In the genomic region with DNA sequence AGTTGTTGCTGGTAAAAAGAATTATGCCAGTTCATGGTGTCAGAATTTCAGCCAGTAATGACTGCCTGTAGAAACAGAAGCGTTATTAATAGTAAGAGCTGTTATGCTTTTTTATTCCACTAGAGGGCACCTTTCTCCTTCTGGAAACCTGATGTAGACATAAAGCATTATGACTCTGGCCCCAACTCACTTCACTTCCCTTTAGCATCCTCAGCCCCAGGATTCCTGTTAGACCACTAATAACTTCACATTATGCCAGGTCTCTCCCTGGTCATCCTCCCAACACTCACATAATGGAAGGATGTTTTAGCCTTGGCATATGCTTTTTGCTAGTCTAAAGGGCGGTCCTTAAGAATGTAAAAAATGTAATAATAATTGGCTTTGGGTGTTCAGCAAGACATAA, we compare ENCODE assay signal across 9 cellular contexts. TPM values are rescaled to one million over a fixed set of nuclear protein-coding genes. Genes with fewer than 3 reads are reported as not detected.
DNase-seq lines count a peak whose midpoint lies in the region; ATAC-seq, FAIRE-seq and TF ChIP-seq lines count a peak whose summit lies in the region.
"Had no signal": no experiment of that assay in that cellular context is flagged by ENCODE, and none has a peak within 500 bp of the region (broad histone marks: within the 10 kb centered on the region; RNA-seq: fewer than 3 reads in every experiment).

No MANE protein-coding gene starts in this region.

- DNase-seq in GM04504 (ENCODE audit: low read depth) (peak; percentile 32), HS-5 (ENCODE audit: low read depth) (peak; percentile 36), NOMO-1 treated with DMSO at 0.1 percent for 48 hours (lab: John Stamatoyannopoulos, UW; ENCODE audit: unreplicated experiment) (peak; percentile 75), bronchial epithelial cell (ENCODE audit: low read depth) (peak; percentile 70), aorta (no peak), ureter (ENCODE audit: low spot score) (no peak)

- FAIRE-seq in bronchial epithelial cell (lab: Jason Lieb, UNC), result no peak

- WGBS in liver, result 49% methylated on average over 2 of the region's 2 CpGs
- WGBS in aorta, 2 donors, result 46 to 48% methylated on average over 2 of the region's 2 CpGs

- peak; percentile 73 to 82 for TF ChIP-seq RAD21 in liver (IDR thresholded peaks at IDR 0.05)

- ATAC-seq in GM21390 (IDR thresholded peaks at IDR 0.05; ENCODE audit: unreplicated experiment) (peak; percentile 56), aorta (ENCODE audit: low FRiP score) (peak; percentile 74)

- H3K27me3 ChIP-seq in bronchial epithelial cell (ENCODE audit: control insufficient read depth, insufficient read depth, low read length) (no peaks in the 10 kb centered on the region), liver (ENCODE audit: control insufficient read depth in 4 of 4, insufficient read depth in 4 of 4, low read length in 3 of 4) (peaks cover 0 to 3% (median 0%) of the 10 kb centered on the region in 4 donors), aorta (ENCODE audit: control insufficient read depth in 1 of 2, insufficient read depth in 2 of 2, low read length in 1 of 2) (no peaks in the 10 kb centered on the region)

- no peak overlapping the region for H3K27ac ChIP-seq in liver (ENCODE audit: low read depth in 1 of 2, low read length in 2 of 2)
- no peak overlapping the region for H3K27ac ChIP-seq in aorta (ENCODE audit: low read depth in 1 of 2, low read length in 2 of 2)

- H3K36me3 ChIP-seq in bronchial epithelial cell (ENCODE audit: control insufficient read depth, insufficient read depth, low read length) (no peaks in the 10 kb centered on the region), liver (ENCODE audit: control insufficient read depth in 4 of 4, insufficient read depth in 3 of 4, low read depth in 1 of 4, low read length in 3 of 4) (no peaks in the 10 kb centered on the region), aorta (ENCODE audit: control insufficient read depth in 1 of 2, insufficient read depth in 2 of 2, low read length in 1 of 2) (no peaks in the 10 kb centered on the region)

- intact Hi-C loops in aorta (cut with DNase I), result no loop called here

- peak; percentile 75 for TF ChIP-seq CTCF in bronchial epithelial cell (IDR thresholded peaks at IDR 0.05; ENCODE audit: insufficient read depth, low read length, severe bottlenecking)
- peak; percentile 74 for TF ChIP-seq CTCF in liver (IDR thresholded peaks at IDR 0.05; ENCODE audit: low read depth, low read length, missing input control)

- H3K9ac ChIP-seq in liver (ENCODE audit: low read depth in 1 of 2, low read length in 2 of 2), result no peak overlapping the region

- H3K4me3 ChIP-seq in bronchial epithelial cell (ENCODE audit: low read depth, low read length) (no peak overlapping the region), liver (ENCODE audit: low read depth in 1 of 3, low read length in 3 of 3) (no peak overlapping the region), aorta (ENCODE audit: low read length in 2 of 2) (no peak overlapping the region)

- H3K4me1 ChIP-seq in liver (ENCODE audit: control insufficient read depth in 4 of 4, insufficient read depth in 4 of 4, low read length in 3 of 4), result no peaks in the 10 kb centered on the region
- H3K4me1 ChIP-seq in aorta (ENCODE audit: control insufficient read depth in 1 of 2, insufficient read depth in 2 of 2, low read length in 2 of 2), result no peaks in the 10 kb centered on the region

- H3K9me3 ChIP-seq in liver (ENCODE audit: control insufficient read depth in 4 of 4, low read length in 3 of 4), result no peaks in the 10 kb centered on the region
- no peaks in the 10 kb centered on the region for H3K9me3 ChIP-seq in aorta (ENCODE audit: control insufficient read depth, low read length)

TF ChIP-seq in liver, 16 proteins besides CTCF, POLR2A, EP300 and RAD21:
- TF ChIP-seq, protein P1, sequence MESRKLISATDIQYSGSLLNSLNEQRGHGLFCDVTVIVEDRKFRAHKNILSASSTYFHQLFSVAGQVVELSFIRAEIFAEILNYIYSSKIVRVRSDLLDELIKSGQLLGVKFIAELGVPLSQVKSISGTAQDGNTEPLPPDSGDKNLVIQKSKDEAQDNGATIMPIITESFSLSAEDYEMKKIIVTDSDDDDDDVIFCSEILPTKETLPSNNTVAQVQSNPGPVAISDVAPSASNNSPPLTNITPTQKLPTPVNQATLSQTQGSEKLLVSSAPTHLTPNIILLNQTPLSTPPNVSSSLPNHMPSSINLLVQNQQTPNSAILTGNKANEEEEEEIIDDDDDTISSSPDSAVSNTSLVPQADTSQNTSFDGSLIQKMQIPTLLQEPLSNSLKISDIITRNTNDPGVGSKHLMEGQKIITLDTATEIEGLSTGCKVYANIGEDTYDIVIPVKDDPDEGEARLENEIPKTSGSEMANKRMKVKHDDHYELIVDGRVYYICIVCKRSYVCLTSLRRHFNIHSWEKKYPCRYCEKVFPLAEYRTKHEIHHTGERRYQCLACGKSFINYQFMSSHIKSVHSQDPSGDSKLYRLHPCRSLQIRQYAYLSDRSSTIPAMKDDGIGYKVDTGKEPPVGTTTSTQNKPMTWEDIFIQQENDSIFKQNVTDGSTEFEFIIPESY (IDR thresholded peaks at IDR 0.05), result no peak
- TF ChIP-seq, protein P2, sequence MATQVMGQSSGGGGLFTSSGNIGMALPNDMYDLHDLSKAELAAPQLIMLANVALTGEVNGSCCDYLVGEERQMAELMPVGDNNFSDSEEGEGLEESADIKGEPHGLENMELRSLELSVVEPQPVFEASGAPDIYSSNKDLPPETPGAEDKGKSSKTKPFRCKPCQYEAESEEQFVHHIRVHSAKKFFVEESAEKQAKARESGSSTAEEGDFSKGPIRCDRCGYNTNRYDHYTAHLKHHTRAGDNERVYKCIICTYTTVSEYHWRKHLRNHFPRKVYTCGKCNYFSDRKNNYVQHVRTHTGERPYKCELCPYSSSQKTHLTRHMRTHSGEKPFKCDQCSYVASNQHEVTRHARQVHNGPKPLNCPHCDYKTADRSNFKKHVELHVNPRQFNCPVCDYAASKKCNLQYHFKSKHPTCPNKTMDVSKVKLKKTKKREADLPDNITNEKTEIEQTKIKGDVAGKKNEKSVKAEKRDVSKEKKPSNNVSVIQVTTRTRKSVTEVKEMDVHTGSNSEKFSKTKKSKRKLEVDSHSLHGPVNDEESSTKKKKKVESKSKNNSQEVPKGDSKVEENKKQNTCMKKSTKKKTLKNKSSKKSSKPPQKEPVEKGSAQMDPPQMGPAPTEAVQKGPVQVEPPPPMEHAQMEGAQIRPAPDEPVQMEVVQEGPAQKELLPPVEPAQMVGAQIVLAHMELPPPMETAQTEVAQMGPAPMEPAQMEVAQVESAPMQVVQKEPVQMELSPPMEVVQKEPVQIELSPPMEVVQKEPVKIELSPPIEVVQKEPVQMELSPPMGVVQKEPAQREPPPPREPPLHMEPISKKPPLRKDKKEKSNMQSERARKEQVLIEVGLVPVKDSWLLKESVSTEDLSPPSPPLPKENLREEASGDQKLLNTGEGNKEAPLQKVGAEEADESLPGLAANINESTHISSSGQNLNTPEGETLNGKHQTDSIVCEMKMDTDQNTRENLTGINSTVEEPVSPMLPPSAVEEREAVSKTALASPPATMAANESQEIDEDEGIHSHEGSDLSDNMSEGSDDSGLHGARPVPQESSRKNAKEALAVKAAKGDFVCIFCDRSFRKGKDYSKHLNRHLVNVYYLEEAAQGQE (IDR thresholded peaks at IDR 0.05), result no peak
- TF ChIP-seq, protein P3, sequence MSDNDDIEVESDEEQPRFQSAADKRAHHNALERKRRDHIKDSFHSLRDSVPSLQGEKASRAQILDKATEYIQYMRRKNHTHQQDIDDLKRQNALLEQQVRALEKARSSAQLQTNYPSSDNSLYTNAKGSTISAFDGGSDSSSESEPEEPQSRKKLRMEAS (IDR thresholded peaks at IDR 0.05), result no peak
- no peak for TF ChIP-seq EGR1 (IDR thresholded peaks at IDR 0.05; ENCODE audit: low read depth in 2 of 2)
- no peak for TF ChIP-seq TAF1 (conservative IDR thresholded peaks at IDR 0.05)
- TF ChIP-seq JUND (IDR thresholded peaks at IDR 0.05), result no peak

RNA-seq across cellular contexts. Expression of a gene that starts 34.9 kb away (rescaled TPM):
- 1.1 and 2.0 TPM in 2 replicates for total RNA-seq in bronchial epithelial cell
- total RNA-seq in liver, result 1 to 10 TPM in 1 of 2 donors, under 1 TPM in 1; 0.42 to 4.9 TPM
- under 1 TPM; 0.21 to 0.24 TPM for polyA plus RNA-seq in liver
- total RNA-seq in aorta, result 1 to 10 TPM; 2.3 to 5.5 TPM
- polyA plus RNA-seq in aorta, result 1 to 10 TPM in 1 of 2 donors, under 1 TPM in 1; 0.50 to 1.4 TPM
- total RNA-seq in ureter, result 3.1 TPM

RNA-seq across cellular contexts. Expression of a gene that starts 35.0 kb away (rescaled TPM):
- total RNA-seq in bronchial epithelial cell, result not detected in 2 replicates
- total RNA-seq in liver, result not detected
- not detected for polyA plus RNA-seq in liver
- total RNA-seq in aorta, result not detected
- not detected for polyA plus RNA-seq in aorta
- not detected for total RNA-seq in ureter
- polyA plus RNA-seq: urinary bladder had no signal

Comparison
In these comparisons a context has a peak if more than half of its experiments do, and no peak if none do; other contexts are left out.
1. DNase-seq: peak in GM04504 (single experiment), HS-5 (single experiment), NOMO-1 treated with DMSO at 0.1 percent for 48 hours (single experiment) and bronchial epithelial cell (single experiment); none in aorta (0 of 2) and ureter (single experiment).